Comparison of ENCODE assay signal across 1 cellular context in the genomic region with DNA sequence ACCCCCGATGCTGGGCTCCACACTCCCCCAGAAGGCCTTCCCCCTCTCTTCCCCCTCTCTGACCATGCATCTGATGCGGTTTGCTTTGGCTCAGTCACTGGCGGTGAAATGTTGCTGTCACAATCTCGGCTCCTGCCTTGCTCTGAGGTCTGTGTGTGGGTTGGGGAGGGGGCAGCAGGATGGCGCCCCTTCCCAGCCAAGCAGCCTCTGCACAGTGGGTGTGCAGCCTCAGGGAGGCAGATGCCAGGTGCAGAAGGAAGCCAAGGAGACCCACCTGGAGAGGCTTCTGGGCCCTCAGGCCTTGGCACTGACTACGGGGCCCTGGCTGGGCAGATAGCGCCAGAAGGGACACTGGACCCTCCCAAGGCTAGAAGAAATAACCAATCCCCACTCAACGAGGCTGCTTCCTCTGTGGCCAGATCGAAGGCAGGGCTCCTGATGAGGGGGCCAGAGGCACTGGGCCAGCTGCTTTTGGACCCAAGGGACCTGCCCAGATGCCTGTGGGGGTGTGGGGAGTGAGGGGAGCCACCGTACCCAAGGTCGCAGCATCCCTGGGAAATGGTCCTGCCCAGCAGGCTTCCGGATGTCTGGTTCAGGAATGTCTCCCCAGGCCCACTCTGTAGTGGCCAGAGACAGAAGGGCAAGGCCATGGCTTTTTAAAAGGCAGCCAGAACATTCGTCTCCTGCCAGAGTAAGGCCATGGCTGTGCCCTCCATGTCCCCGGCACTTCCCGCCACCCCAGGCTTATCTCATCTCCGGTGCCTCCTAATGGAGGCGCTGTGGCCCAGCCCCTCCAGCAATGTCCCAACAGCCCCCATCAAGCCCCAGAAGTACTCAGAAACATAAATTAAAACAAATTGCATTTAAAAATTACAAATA.
TF ChIP-seq lines count a peak whose summit lies in the region.

No MANE protein-coding gene starts in this region.

TF ChIP-seq in HepG2, 621 proteins besides CTCF, POLR2A, EP300 and RAD21 (continued from another document and continues in another):
- peak; percentile 20; the same call in 1 of the 2 replicates for TF ChIP-seq ZBED4 (CRISPR knock-in tag; IDR thresholded peaks at IDR 0.05; ENCODE audit: borderline replicate concordance)
- no peak for TF ChIP-seq XBP1 (CRISPR knock-in tag; IDR thresholded peaks at IDR 0.05)
- no peak for TF ChIP-seq BRCA1 (CRISPR knock-in tag; IDR thresholded peaks at IDR 0.05)
- TF ChIP-seq SMAD3 (CRISPR knock-in tag; IDR thresholded peaks at IDR 0.05) = no peak
- no peak for TF ChIP-seq FOXA3 (CRISPR knock-in tag; IDR thresholded peaks at IDR 0.05)
- no peak for TF ChIP-seq CEBPG (CRISPR knock-in tag; IDR thresholded peaks at IDR 0.05)
- peak; percentile 38; the same call in 1 of the 2 replicates for TF ChIP-seq ZBTB7B (CRISPR knock-in tag; IDR thresholded peaks at IDR 0.05)
- TF ChIP-seq, protein P1, sequence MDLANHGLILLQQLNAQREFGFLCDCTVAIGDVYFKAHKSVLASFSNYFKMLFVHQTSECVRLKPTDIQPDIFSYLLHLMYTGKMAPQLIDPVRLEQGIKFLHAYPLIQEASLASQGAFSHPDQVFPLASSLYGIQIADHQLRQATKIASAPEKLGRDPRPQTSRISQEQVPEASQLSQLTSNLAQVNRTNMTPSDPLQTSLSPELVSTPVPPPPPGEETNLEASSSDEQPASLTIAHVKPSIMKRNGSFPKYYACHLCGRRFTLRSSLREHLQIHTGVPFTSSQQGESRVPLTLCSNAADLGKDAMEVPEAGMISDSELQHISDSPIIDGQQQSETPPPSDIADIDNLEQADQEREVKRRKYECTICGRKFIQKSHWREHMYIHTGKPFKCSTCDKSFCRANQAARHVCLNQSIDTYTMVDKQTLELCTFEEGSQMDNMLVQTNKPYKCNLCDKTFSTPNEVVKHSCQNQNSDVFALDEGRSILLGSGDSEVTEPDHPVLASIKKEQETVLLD (CRISPR knock-in tag; IDR thresholded peaks at IDR 0.05; ENCODE audit: low read depth) = no peak
- TF ChIP-seq ONECUT2 (CRISPR knock-in tag; IDR thresholded peaks at IDR 0.05) = no peak
- TF ChIP-seq, protein P2, sequence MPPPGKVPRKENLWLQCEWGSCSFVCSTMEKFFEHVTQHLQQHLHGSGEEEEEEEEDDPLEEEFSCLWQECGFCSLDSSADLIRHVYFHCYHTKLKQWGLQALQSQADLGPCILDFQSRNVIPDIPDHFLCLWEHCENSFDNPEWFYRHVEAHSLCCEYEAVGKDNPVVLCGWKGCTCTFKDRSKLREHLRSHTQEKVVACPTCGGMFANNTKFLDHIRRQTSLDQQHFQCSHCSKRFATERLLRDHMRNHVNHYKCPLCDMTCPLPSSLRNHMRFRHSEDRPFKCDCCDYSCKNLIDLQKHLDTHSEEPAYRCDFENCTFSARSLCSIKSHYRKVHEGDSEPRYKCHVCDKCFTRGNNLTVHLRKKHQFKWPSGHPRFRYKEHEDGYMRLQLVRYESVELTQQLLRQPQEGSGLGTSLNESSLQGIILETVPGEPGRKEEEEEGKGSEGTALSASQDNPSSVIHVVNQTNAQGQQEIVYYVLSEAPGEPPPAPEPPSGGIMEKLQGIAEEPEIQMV (CRISPR knock-in tag; IDR thresholded peaks at IDR 0.05; ENCODE audit: low read depth) = peak; percentile 15; the same call in 1 of the 2 replicates
- TF ChIP-seq HNRNPK (IDR thresholded peaks at IDR 0.05; ENCODE audit: low read depth, low read length, poor library complexity, severe bottlenecking) = no peak
- TF ChIP-seq ATF4 (CRISPR knock-in tag; IDR thresholded peaks at IDR 0.05) = no peak
- TF ChIP-seq, protein P3, sequence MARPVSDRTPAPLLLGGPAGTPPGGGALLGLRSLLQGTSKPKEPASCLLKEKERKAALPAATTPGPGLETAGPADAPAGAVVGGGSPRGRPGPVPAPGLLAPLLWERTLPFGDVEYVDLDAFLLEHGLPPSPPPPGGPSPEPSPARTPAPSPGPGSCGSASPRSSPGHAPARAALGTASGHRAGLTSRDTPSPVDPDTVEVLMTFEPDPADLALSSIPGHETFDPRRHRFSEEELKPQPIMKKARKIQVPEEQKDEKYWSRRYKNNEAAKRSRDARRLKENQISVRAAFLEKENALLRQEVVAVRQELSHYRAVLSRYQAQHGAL (CRISPR knock-in tag; IDR thresholded peaks at IDR 0.05; ENCODE audit: not compliant biosample characterization) = no peak
- no peak for TF ChIP-seq ZNF775 (CRISPR knock-in tag; IDR thresholded peaks at IDR 0.05; ENCODE audit: borderline replicate concordance)
- TF ChIP-seq ZNF143 (CRISPR knock-in tag; IDR thresholded peaks at IDR 0.05) = peak; percentile 53; the same call in 1 of the 2 replicates
- TF ChIP-seq ZNF563 (CRISPR knock-in tag; IDR thresholded peaks at IDR 0.05) = no peak
- TF ChIP-seq PRMT3 (CRISPR knock-in tag; IDR thresholded peaks at IDR 0.05; ENCODE audit: borderline replicate concordance, low read depth) = no peak
- no peak for TF ChIP-seq ZNF251 (CRISPR knock-in tag; IDR thresholded peaks at IDR 0.05)
- 0 out of 2 replicates have a peak, but pooled peaks have one; percentile 57 for TF ChIP-seq HIC2 (CRISPR knock-in tag; IDR thresholded peaks at IDR 0.05; ENCODE audit: low read depth)
- TF ChIP-seq ZFY (CRISPR knock-in tag; IDR thresholded peaks at IDR 0.05) = peak; percentile 48; the same call in 1 of the 2 replicates
- no peak for TF ChIP-seq SP2 (CRISPR knock-in tag; IDR thresholded peaks at IDR 0.05)
- peak; percentile 55; the same call in 1 of the 2 replicates for TF ChIP-seq HOXA5 (CRISPR knock-in tag; IDR thresholded peaks at IDR 0.05)
- TF ChIP-seq ZBTB1 (CRISPR knock-in tag; IDR thresholded peaks at IDR 0.05; ENCODE audit: borderline replicate concordance) = no peak
- TF ChIP-seq ZNF576 (CRISPR knock-in tag; IDR thresholded peaks at IDR 0.05) = no peak
- no peak for TF ChIP-seq ZFP1 (CRISPR knock-in tag; IDR thresholded peaks at IDR 0.05)
- no peak for TF ChIP-seq TRIM24 (CRISPR knock-in tag; IDR thresholded peaks at IDR 0.05)
- TF ChIP-seq ZNF292 (CRISPR knock-in tag; IDR thresholded peaks at IDR 0.05; ENCODE audit: borderline replicate concordance, low read depth) = no peak
- TF ChIP-seq TFAP4 (IDR thresholded peaks at IDR 0.05; ENCODE audit: borderline replicate concordance, low read depth) = peak; percentile 17; the same call in 1 of the 2 replicates
- TF ChIP-seq ZNF672 (CRISPR knock-in tag; IDR thresholded peaks at IDR 0.05) = no peak
- no peak for TF ChIP-seq SAP130 (CRISPR knock-in tag; IDR thresholded peaks at IDR 0.05; ENCODE audit: low read depth)
- TF ChIP-seq, protein P4, sequence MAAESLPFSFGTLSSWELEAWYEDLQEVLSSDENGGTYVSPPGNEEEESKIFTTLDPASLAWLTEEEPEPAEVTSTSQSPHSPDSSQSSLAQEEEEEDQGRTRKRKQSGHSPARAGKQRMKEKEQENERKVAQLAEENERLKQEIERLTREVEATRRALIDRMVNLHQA (CRISPR knock-in tag; IDR thresholded peaks at IDR 0.05) = no peak
- TF ChIP-seq ZNF674 (CRISPR knock-in tag; IDR thresholded peaks at IDR 0.05; ENCODE audit: low read depth) = no peak
- peak; percentile 48; the same call in 1 of the 2 replicates for TF ChIP-seq RXRB (CRISPR knock-in tag; IDR thresholded peaks at IDR 0.05; ENCODE audit: borderline replicate concordance)
- TF ChIP-seq TEAD3 (CRISPR knock-in tag; optimal IDR thresholded peaks at IDR 0.05; ENCODE audit: borderline replicate concordance) = peak; percentile 37
- no peak for TF ChIP-seq ZBTB4 (CRISPR knock-in tag; IDR thresholded peaks at IDR 0.05; ENCODE audit: borderline replicate concordance)
- no peak for TF ChIP-seq SRF (IDR thresholded peaks at IDR 0.05; ENCODE audit: low read depth, low read length)
- TF ChIP-seq SAFB2 (CRISPR knock-in tag; IDR thresholded peaks at IDR 0.05; ENCODE audit: borderline replicate concordance, low read depth) = no peak
- TF ChIP-seq LCORL (IDR thresholded peaks at IDR 0.05) = no peak
- peak; percentile 81 for TF ChIP-seq LCORL (CRISPR knock-in tag; IDR thresholded peaks at IDR 0.05)
- no peak for TF ChIP-seq ZNF264 (CRISPR knock-in tag; IDR thresholded peaks at IDR 0.05)
- TF ChIP-seq ZNF709 (CRISPR knock-in tag; IDR thresholded peaks at IDR 0.05) = no peak
- no peak for TF ChIP-seq ZNF33A (CRISPR knock-in tag; IDR thresholded peaks at IDR 0.05; ENCODE audit: borderline replicate concordance)
- TF ChIP-seq ZFP36L1 (CRISPR knock-in tag; IDR thresholded peaks at IDR 0.05) = no peak
- TF ChIP-seq REL (CRISPR knock-in tag; conservative IDR thresholded peaks at IDR 0.05) = no peak
